Comparison of ENCODE assay signal across 28 cellular contexts in the genomic region with DNA sequence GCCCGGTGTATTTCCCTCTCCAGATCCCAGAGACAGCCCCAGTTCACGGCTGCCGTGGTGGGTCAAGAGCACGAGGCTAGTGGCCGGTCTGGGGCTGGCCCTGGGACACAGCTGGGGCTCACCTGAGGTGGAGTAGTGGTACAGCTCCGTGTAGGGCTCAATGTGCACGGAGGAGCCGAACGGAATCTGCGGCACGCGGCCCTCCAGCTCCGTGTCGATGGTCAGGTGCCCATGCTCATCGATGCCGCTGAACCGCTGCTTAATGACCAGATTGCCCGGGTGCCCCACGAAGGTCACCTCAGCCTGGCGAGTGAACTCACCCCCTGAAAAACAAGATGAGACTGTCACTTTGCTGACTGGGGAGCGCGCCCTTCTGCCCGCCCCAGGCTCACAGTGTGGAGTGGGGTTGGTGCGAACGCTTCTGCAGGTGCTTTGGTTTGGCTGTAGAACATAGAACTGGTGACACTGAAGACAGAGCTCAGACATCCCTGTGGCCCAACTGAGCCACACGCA. TPM values are rescaled to one million over a fixed set of nuclear protein-coding genes. Genes with fewer than 3 reads are reported as not detected.
"Had no signal": no experiment of that assay in that cellular context is flagged by ENCODE, and none has a peak within 500 bp of the region (broad histone marks: within the 10 kb centered on the region; RNA-seq: fewer than 3 reads in every experiment).

No MANE protein-coding gene starts in this region.

- H3K36me3 ChIP-seq: neural progenitor cell, neutrophil, pancreas had no signal

- H2AFZ ChIP-seq: neural progenitor cell had no signal

- H3K27ac ChIP-seq: neural progenitor cell, neutrophil, pancreas, prostate gland, right atrium auricular region, right lobe of liver, skin epidermis, spleen, thoracic aorta, thyroid gland, upper lobe of left lung, vagina had no signal

- H3K27me3 ChIP-seq: neural progenitor cell, neutrophil, pancreas, right atrium auricular region, right lobe of liver, spleen, thyroid gland, tibial nerve, upper lobe of left lung, vagina had no signal

- H3K4me1 ChIP-seq: neural progenitor cell, pancreas, prostate gland, right atrium auricular region, right lobe of liver, upper lobe of left lung, vagina had no signal

- ATAC-seq: naive thymus-derived CD4-positive, alpha-beta T cell; natural killer cell; pancreas; stimulated activated memory B cell treated with anti-CD40 and anti-IgM and Interleukin-4, amounts not matched to agents 10 μg/mL and 1 μg/mL and 100 μg/mL, for 72 hours; stimulated activated naive CD8-positive, alpha-beta T cell treated with anti-CD3 and anti-CD28 coated beads, Interleukin-15, amount 100 ng/mL, for 72 hours; stimulated activated naive CD8-positive, alpha-beta T cell treated with anti-CD3 and anti-CD28 coated beads, Interleukin-15, Interleukin-2, amounts not matched to agents 100 U/mL and 50 U/mL, for 24 hours had no signal

- DNase-seq: naive thymus-derived CD4-positive, alpha-beta T cell; natural killer cell; nucleus accumbens; pancreas; retina; right lobe of liver; spleen; stimulated activated CD4-positive, alpha-beta T cell treated with anti-CD3 and anti-CD28 coated beads, Interleukin-12 subunit alpha, Interleukin-12 subunit beta, amount 100 ng/mL, for 4 hours; stimulated activated CD4-positive, alpha-beta T cell treated with anti-CD3 and anti-CD28 coated beads, Interleukin-1b, Interleukin-23, amount 100 ng/mL, for 48 hours; stimulated activated CD4-positive, alpha-beta T cell treated with anti-CD3 and anti-CD28 coated beads, Interleukin-4, amount 100 ng/mL, for 1 hour; stimulated activated CD4-positive, alpha-beta T cell treated with anti-CD3 and anti-CD28 coated beads, Interleukin-4, amount 100 ng/mL, for 4 hours; stimulated activated CD8-positive, alpha-beta memory T cell treated with anti-CD3 and anti-CD28 coated beads, Interleukin-4, amount 100 ng/mL, for 48 hours; stimulated activated naive CD4-positive, alpha-beta T cell; stimulated activated naive CD8-positive, alpha-beta T cell treated with anti-CD3 and anti-CD28 coated beads, Interleukin-15, amount 100 ng/mL, for 72 hours; stimulated activated naive CD8-positive, alpha-beta T cell treated with anti-CD3 and anti-CD28 coated beads, Interleukin-15, Interleukin-2, amounts not matched to agents 100 U/mL and 50 U/mL, for 24 hours; thyroid gland had no signal

- H3K4me2 ChIP-seq: neural progenitor cell had no signal

- H3K9ac ChIP-seq: neural progenitor cell had no signal

- H3K4me3 ChIP-seq: neural progenitor cell, pancreas, prostate gland, right atrium auricular region, right lobe of liver, skin epidermis, smooth muscle cell, spleen, thoracic aorta, thyroid gland, tibial nerve, upper lobe of left lung, vagina had no signal

- FAIRE-seq: pancreas, urothelium cell line had no signal

- H3K9me3 ChIP-seq: neutrophil, pancreas, prostate gland, right atrium auricular region, right lobe of liver, spleen, thoracic aorta, thyroid gland, tibial nerve, upper lobe of left lung, vagina had no signal

RNA-seq across cellular contexts. Expression of a gene that starts 35.4 kb away (rescaled TPM):
- polyA plus RNA-seq: naive thymus-derived CD4-positive, alpha-beta T cell had no signal
